In genomic region chr1:50424045-50424939, GRCh38 we compare ENCODE assay signal across 8 cellular contexts. TPM values are rescaled to one million over a fixed set of nuclear protein-coding genes. Genes with fewer than 3 reads are reported as not detected.
DNase-seq lines count a peak whose midpoint lies in the region; ATAC-seq and TF ChIP-seq lines count a peak whose summit lies in the region.

No MANE protein-coding gene starts in this region.

- H3K36me3 Mint-ChIP-seq in activated CD8-positive, alpha-beta memory T cell treated with anti-CD3 and anti-CD28 coated beads, Interleukin-2, amount 10 ng/mL, durations not matched to agents 7 days and 5 days: peaks cover 5% of the 10 kb centered on the region
- peaks cover 7% of the 10 kb centered on the region for H3K36me3 Mint-ChIP-seq in glutamatergic neuron (ENCODE audit: unreplicated experiment)

- no peaks in the 10 kb centered on the region for H3K79me2 ChIP-seq in PC-9 (ENCODE audit: low read depth)

- BruUV-seq in PC-9 (replicated peaks; lab: Mats Ljungman, UMichigan): no TSS peak

- TF ChIP-seq CTCF in PC-9 (conservative IDR thresholded peaks at IDR 0.05) (no peak), glutamatergic neuron (IDR thresholded peaks at IDR 0.05; ENCODE audit: partially characterized antibody, unreplicated experiment) (no peak)

- CTCF ChIA-PET in activated CD8-positive, alpha-beta memory T cell treated with anti-CD3 and anti-CD28 coated beads, Interleukin-2, amount 10 ng/mL, durations not matched to agents 7 days and 5 days (lab: Charles Lee): interaction anchor here (1.6 to 1.7 kb wide), 2 partner anchors 181 to 280 kb away, joined by 4 read pairs; no protein-coding TSS in a partner anchor
- CTCF ChIA-PET in PC-9 (lab: Charles Lee): no interaction called here

- peak overlapping the region; percentile 65 for H3K4me2 ChIP-seq in PC-9

- H3K9me3 Mint-ChIP-seq in activated CD8-positive, alpha-beta memory T cell treated with anti-CD3 and anti-CD28 coated beads, Interleukin-2, amount 10 ng/mL, durations not matched to agents 7 days and 5 days (ENCODE audit: low read depth): no peaks in the 10 kb centered on the region
- peaks cover 21% of the 10 kb centered on the region for H3K9me3 Mint-ChIP-seq in glutamatergic neuron (ENCODE audit: unreplicated experiment)

- H3K4me1 ChIP-seq in PC-9 (replicated peaks; ENCODE audit: insufficient read depth) (no peaks in the 10 kb centered on the region), subcutaneous abdominal adipose tissue (ENCODE audit: control insufficient read depth in 5 of 5, insufficient read depth in 5 of 5, low read length in 5 of 5) (peaks cover 0 to 60% (median 57%) of the 10 kb centered on the region in 5 donors)

- H3K9ac ChIP-seq in subcutaneous abdominal adipose tissue (ENCODE audit: low read length in 5 of 5): no peak overlapping the region

- no peaks in the 10 kb centered on the region for H3K36me3 ChIP-seq in PC-9 (ENCODE audit: low read depth)
- H3K36me3 ChIP-seq in subcutaneous abdominal adipose tissue (ENCODE audit: control insufficient read depth in 5 of 5, insufficient read depth in 5 of 5, low read length in 5 of 5): no peaks in the 10 kb centered on the region

- intact Hi-C loops in PC-9 (cut with micrococcal nuclease; ENCODE audit: unreplicated experiment): no loop called here

- H3K9me3 ChIP-seq in PC-9 (ENCODE audit: insufficient read depth, low read depth) (no peaks in the 10 kb centered on the region), subcutaneous abdominal adipose tissue (ENCODE audit: control insufficient read depth in 5 of 5, low read length in 5 of 5) (no peaks in the 10 kb centered on the region)

- H3K4me1 Mint-ChIP-seq in activated CD8-positive, alpha-beta memory T cell treated with anti-CD3 and anti-CD28 coated beads, Interleukin-2, amount 10 ng/mL, durations not matched to agents 7 days and 5 days: peaks cover 50% of the 10 kb centered on the region
- peaks cover 20% of the 10 kb centered on the region for H3K4me1 Mint-ChIP-seq in glutamatergic neuron (ENCODE audit: low read depth, unreplicated experiment)

- POLR2A ChIA-PET in PC-9 (lab: Charles Lee; ENCODE audit: unreplicated experiment): no interaction called here

- H2AFZ ChIP-seq in PC-9: no peak overlapping the region

- no peaks in the 10 kb centered on the region for H4K20me1 ChIP-seq in PC-9 (ENCODE audit: insufficient read depth)

- H3K27me3 ChIP-seq in PC-9 (ENCODE audit: insufficient read depth, low read depth): no peaks in the 10 kb centered on the region
- peaks cover 70 to 94% (median 85%) of the 10 kb centered on the region in 5 donors for H3K27me3 ChIP-seq in subcutaneous abdominal adipose tissue (ENCODE audit: control insufficient read depth in 5 of 5, insufficient read depth in 4 of 5, low read length in 5 of 5)

- H3F3A ChIP-seq in PC-9 (ENCODE audit: insufficient read depth, low read depth): no peaks in the 10 kb centered on the region; the same call in 1 of the 2 replicates

- peak overlapping the region; percentile 48 for H3K27ac Mint-ChIP-seq in activated CD8-positive, alpha-beta memory T cell treated with anti-CD3 and anti-CD28 coated beads, Interleukin-2, amount 10 ng/mL, durations not matched to agents 7 days and 5 days
- H3K27ac Mint-ChIP-seq in glutamatergic neuron (ENCODE audit: unreplicated experiment): no peak overlapping the region

- DNase-seq in activated CD8-positive, alpha-beta memory T cell treated with anti-CD3 and anti-CD28 coated beads, Interleukin-2, amount 10 ng/mL, durations not matched to agents 7 days and 5 days: no peak
- no peak for DNase-seq in activated CD8-positive, alpha-beta memory T cell treated with anti-CD3 and anti-CD28 coated beads, Interleukin-2, amount 50 U/mL, for 48 hours
- DNase-seq in PC-9: no peak
- no peak for DNase-seq in glutamatergic neuron
- no peak for DNase-seq in effector CD4-positive, alpha-beta T cell
- no peak for DNase-seq in SHP77 treated with DMSO at 0.1 percent for 48 hours (lab: John Stamatoyannopoulos, UW)

- ATAC-seq in activated CD8-positive, alpha-beta memory T cell treated with anti-CD3 and anti-CD28 coated beads, Interleukin-2, amount 10 ng/mL, durations not matched to agents 7 days and 5 days: peak; percentile 57
- ATAC-seq in GM18517 (IDR thresholded peaks at IDR 0.05; ENCODE audit: unreplicated experiment): no peak

- H3K4me3 Mint-ChIP-seq in activated CD8-positive, alpha-beta memory T cell treated with anti-CD3 and anti-CD28 coated beads, Interleukin-2, amount 10 ng/mL, durations not matched to agents 7 days and 5 days: peak overlapping the region; percentile 79
- peak overlapping the region; percentile 88 for H3K4me3 Mint-ChIP-seq in glutamatergic neuron (ENCODE audit: unreplicated experiment)

- H3K4me3 ChIP-seq in PC-9: peak overlapping the region; percentile 40; the same call in 1 of the 2 replicates
- peak overlapping the region; percentile 57 to 74 (median 64) for H3K4me3 ChIP-seq in subcutaneous abdominal adipose tissue (ENCODE audit: low read depth in 1 of 5, low read length in 5 of 5)

- no peak overlapping the region for H3K27ac ChIP-seq in PC-9
- H3K27ac ChIP-seq in subcutaneous abdominal adipose tissue (ENCODE audit: low read depth, low read length): no peak overlapping the region

- peaks cover 90% of the 10 kb centered on the region for H3K27me3 Mint-ChIP-seq in activated CD8-positive, alpha-beta memory T cell treated with anti-CD3 and anti-CD28 coated beads, Interleukin-2, amount 10 ng/mL, durations not matched to agents 7 days and 5 days
- peaks cover 53% of the 10 kb centered on the region for H3K27me3 Mint-ChIP-seq in glutamatergic neuron (ENCODE audit: unreplicated experiment)

- no peaks in the 10 kb centered on the region for H3K9me2 ChIP-seq in PC-9 (ENCODE audit: insufficient read depth)

RNA-seq across cellular contexts. Expression of gene DMRTA2, which starts 1.0 kb away (rescaled TPM):
- total RNA-seq in activated CD8-positive, alpha-beta memory T cell treated with anti-CD3 and anti-CD28 coated beads, Interleukin-2, amount 10 ng/mL, durations not matched to agents 7 days and 5 days: under 1 TPM in 1 of 2 experiments, not detected in 1; 0.12 TPM
- not detected in 2 replicates for total RNA-seq in PC-9 (2021)
- total RNA-seq in glutamatergic neuron (ENCODE audit: unreplicated experiment): 0.42 TPM
